Comparison of ENCODE assay signal across 23 cellular contexts in genomic region chr10:30792025-30792424, GRCh38.
A peak's percentile ranks its signal among the peaks of the same experiment; 100 is the strongest.
DNase-seq lines count a peak whose midpoint lies in the region; ATAC-seq and TF ChIP-seq lines count a peak whose summit lies in the region.
"Had no signal": no experiment of that assay in that cellular context is flagged by ENCODE, and none has a peak within 500 bp of the region (broad histone marks: within the 10 kb centered on the region; RNA-seq: fewer than 3 reads in every experiment).

No MANE protein-coding gene starts in this region.

- no peaks in the 10 kb centered on the region for H3K9me3 ChIP-seq in CD4-positive, alpha-beta memory T cell (ENCODE audit: control insufficient read depth in 1 of 2, low read length in 2 of 2)
- H3K9me3 ChIP-seq: neutrophil, psoas muscle had no signal

- H3K27me3 Mint-ChIP-seq in activated CD4-positive, alpha-beta T cell treated with anti-CD3 and anti-CD28 coated beads, Interleukin-2, amount 10 ng/mL, durations not matched to agents 24 days and 14 days, result no peaks in the 10 kb centered on the region
- H3K27me3 Mint-ChIP-seq in CD4-positive, alpha-beta memory T cell, result no peaks in the 10 kb centered on the region
- no peaks in the 10 kb centered on the region for H3K27me3 Mint-ChIP-seq in activated CD4-positive, alpha-beta memory T cell treated with anti-CD3 and anti-CD28 coated beads, Interleukin-2, amount 10 ng/mL, durations not matched to agents 7 days and 5 days
- no peaks in the 10 kb centered on the region for H3K27me3 Mint-ChIP-seq in effector memory CD8-positive, alpha-beta T cell
- H3K27me3 Mint-ChIP-seq in mesothelial cell of epicardium (ENCODE audit: low read depth), result no peaks in the 10 kb centered on the region

- DNase-seq in activated CD4-positive, alpha-beta T cell treated with anti-CD3 and anti-CD28 coated beads, Interleukin-2, amount 10 ng/mL, durations not matched to agents 24 days and 14 days, result peak; percentile 65
- no peak for DNase-seq in activated CD4-positive, alpha-beta T cell treated with anti-CD3 and anti-CD28 coated beads, Interleukin-2, amount 50 U/mL, for 1 hour
- peak in 3 of 5 donors; percentile 7 to 17 (median 11) for DNase-seq in CD4-positive, alpha-beta memory T cell
- no peak for DNase-seq in activated CD4-positive, alpha-beta memory T cell treated with anti-CD3 and anti-CD28 coated beads, Interleukin-2, amount 10 ng/mL, durations not matched to agents 7 days and 5 days
- no peak for DNase-seq in effector memory CD8-positive, alpha-beta T cell
- DNase-seq in GDM1 (lab: John Stamatoyannopoulos, UW), result no peak
- no peak for DNase-seq in mesothelial cell of epicardium (ENCODE audit: low spot score in 2 of 2, unreplicated experiment in 2 of 2)
- DNase-seq: 8988T; activated CD4-positive, CD25-positive, alpha-beta regulatory T cell; activated gamma-delta T cell treated with Interleukin-2 at 50 U/mL for 16 hours; DMS53; dorsolateral prefrontal cortex; GF-D8; MV-4-11; NCI-H146; NCI-H510A treated with DMSO at 0.1 percent for 48 hours; PC-9; psoas muscle; SHP77; substantia nigra had no signal

- H3K4me3 Mint-ChIP-seq in activated CD4-positive, alpha-beta T cell treated with anti-CD3 and anti-CD28 coated beads, Interleukin-2, amount 10 ng/mL, durations not matched to agents 24 days and 14 days, result peak overlapping the region; percentile 64
- peak overlapping the region; percentile 65 to 88 (median 78) for H3K4me3 Mint-ChIP-seq in CD4-positive, alpha-beta memory T cell
- H3K4me3 Mint-ChIP-seq in activated CD4-positive, alpha-beta memory T cell treated with anti-CD3 and anti-CD28 coated beads, Interleukin-2, amount 10 ng/mL, durations not matched to agents 7 days and 5 days, result peak overlapping the region; percentile 51
- peak overlapping the region; percentile 39 to 60 for H3K4me3 Mint-ChIP-seq in effector memory CD8-positive, alpha-beta T cell
- H3K4me3 Mint-ChIP-seq in mesothelial cell of epicardium, result no peak overlapping the region

- peak overlapping the region; percentile 81 for H3K27ac Mint-ChIP-seq in activated CD4-positive, alpha-beta T cell treated with anti-CD3 and anti-CD28 coated beads, Interleukin-2, amount 10 ng/mL, durations not matched to agents 24 days and 14 days
- peak overlapping the region; percentile 67 to 95 (median 83) for H3K27ac Mint-ChIP-seq in CD4-positive, alpha-beta memory T cell
- peak overlapping the region; percentile 81 for H3K27ac Mint-ChIP-seq in activated CD4-positive, alpha-beta memory T cell treated with anti-CD3 and anti-CD28 coated beads, Interleukin-2, amount 10 ng/mL, durations not matched to agents 7 days and 5 days
- H3K27ac Mint-ChIP-seq in effector memory CD8-positive, alpha-beta T cell, result peak overlapping the region; percentile 81 to 86
- H3K27ac Mint-ChIP-seq in mesothelial cell of epicardium, result no peak overlapping the region

- peak; percentile 56 for ATAC-seq in effector memory CD8-positive, alpha-beta T cell (replicated peaks)
- ATAC-seq in HG03378 (IDR thresholded peaks at IDR 0.05; ENCODE audit: unreplicated experiment), result no peak
- ATAC-seq: psoas muscle had no signal

- peaks cover 38% of the 10 kb centered on the region for H3K4me1 Mint-ChIP-seq in activated CD4-positive, alpha-beta T cell treated with anti-CD3 and anti-CD28 coated beads, Interleukin-2, amount 10 ng/mL, durations not matched to agents 24 days and 14 days
- H3K4me1 Mint-ChIP-seq in CD4-positive, alpha-beta memory T cell, result peaks cover 18 to 46% (median 30%) of the 10 kb centered on the region in 4 donors
- H3K4me1 Mint-ChIP-seq in activated CD4-positive, alpha-beta memory T cell treated with anti-CD3 and anti-CD28 coated beads, Interleukin-2, amount 10 ng/mL, durations not matched to agents 7 days and 5 days, result peaks cover 37% of the 10 kb centered on the region
- peaks cover 22 to 28% of the 10 kb centered on the region in 2 donors for H3K4me1 Mint-ChIP-seq in effector memory CD8-positive, alpha-beta T cell (ENCODE audit: low read depth in 2 of 2)
- H3K4me1 Mint-ChIP-seq in mesothelial cell of epicardium, result no peaks in the 10 kb centered on the region

- peaks cover 3% of the 10 kb centered on the region for H3K36me3 Mint-ChIP-seq in activated CD4-positive, alpha-beta T cell treated with anti-CD3 and anti-CD28 coated beads, Interleukin-2, amount 10 ng/mL, durations not matched to agents 24 days and 14 days (ENCODE audit: low read depth)
- peaks cover 0 to 4% of the 10 kb centered on the region in 2 donors for H3K36me3 Mint-ChIP-seq in CD4-positive, alpha-beta memory T cell
- peaks cover 8% of the 10 kb centered on the region for H3K36me3 Mint-ChIP-seq in activated CD4-positive, alpha-beta memory T cell treated with anti-CD3 and anti-CD28 coated beads, Interleukin-2, amount 10 ng/mL, durations not matched to agents 7 days and 5 days (ENCODE audit: low read depth)
- no peaks in the 10 kb centered on the region for H3K36me3 Mint-ChIP-seq in effector memory CD8-positive, alpha-beta T cell (ENCODE audit: insufficient read depth)
- H3K36me3 Mint-ChIP-seq in mesothelial cell of epicardium, result no peaks in the 10 kb centered on the region

- POLR2A ChIA-PET in CD4-positive, alpha-beta memory T cell (lab: Charles Lee; ENCODE audit: partially characterized antibody), result interaction anchor here (0.8 to 1.5 kb wide), 3 partner anchors 20 to 240 kb away, joined by 3 to 8 read pairs (median 5); partner anchors contain the start of gene ZNF438
- POLR2A ChIA-PET in activated CD4-positive, alpha-beta memory T cell treated with anti-CD3 and anti-CD28 coated beads, Interleukin-2, amount 10 ng/mL, durations not matched to agents 7 days and 5 days (lab: Charles Lee), result interaction anchor here (0.9 kb wide), 1 partner anchor 240 kb away, joined by 4 read pairs; the partner anchor contains the start of gene ZNF438

- intact Hi-C loops in activated CD4-positive, alpha-beta T cell treated with anti-CD3 and anti-CD28 coated beads, Interleukin-2, amount 10 ng/mL, durations not matched to agents 24 days and 14 days (cut with micrococcal nuclease), result no loop called here
- intact Hi-C loops in CD4-positive, alpha-beta memory T cell (cut with micrococcal nuclease), result no loop called here

- H3K9me3 Mint-ChIP-seq in activated CD4-positive, alpha-beta T cell treated with anti-CD3 and anti-CD28 coated beads, Interleukin-2, amount 10 ng/mL, durations not matched to agents 24 days and 14 days, result peaks cover 4% of the 10 kb centered on the region
- H3K9me3 Mint-ChIP-seq in CD4-positive, alpha-beta memory T cell, result peaks cover 0 to 2% (median 0%) of the 10 kb centered on the region in 8 donors
- H3K9me3 Mint-ChIP-seq in activated CD4-positive, alpha-beta memory T cell treated with anti-CD3 and anti-CD28 coated beads, Interleukin-2, amount 10 ng/mL, durations not matched to agents 7 days and 5 days, result peaks cover 14% of the 10 kb centered on the region
- no peaks in the 10 kb centered on the region for H3K9me3 Mint-ChIP-seq in effector memory CD8-positive, alpha-beta T cell
- peaks cover 15% of the 10 kb centered on the region for H3K9me3 Mint-ChIP-seq in mesothelial cell of epicardium

- H3K4me3 ChIP-seq in CD4-positive, alpha-beta memory T cell (ENCODE audit: low read length in 2 of 2), result no peak overlapping the region
- H3K4me3 ChIP-seq: dorsolateral prefrontal cortex, lung, PC-9, psoas muscle had no signal

- TF ChIP-seq CTCF in mesothelial cell of epicardium (IDR thresholded peaks at IDR 0.05; ENCODE audit: unreplicated experiment), result no peak

- peaks cover 22% of the 10 kb centered on the region for H3K4me1 ChIP-seq in CD4-positive, alpha-beta memory T cell (ENCODE audit: insufficient read depth, low read length)
- H3K4me1 ChIP-seq: psoas muscle had no signal

- H3K36me3 ChIP-seq in CD4-positive, alpha-beta memory T cell (ENCODE audit: insufficient read depth, low read length), result no peaks in the 10 kb centered on the region
- H3K36me3 ChIP-seq: neutrophil had no signal

- H3K27ac ChIP-seq in CD4-positive, alpha-beta memory T cell (ENCODE audit: low read depth, low read length), result peak overlapping the region; percentile 21
- H3K27ac ChIP-seq: dorsolateral prefrontal cortex, neutrophil, PC-9, psoas muscle had no signal

- CTCF ChIA-PET in CD4-positive, alpha-beta memory T cell (lab: Charles Lee; ENCODE audit: partially characterized antibody), result interaction anchor here (1.0 to 1.4 kb wide), 2 partner anchors 9 to 239 kb away, joined by 3 read pairs; partner anchors contain the start of gene ZNF438
- CTCF ChIA-PET in activated CD4-positive, alpha-beta memory T cell treated with anti-CD3 and anti-CD28 coated beads, Interleukin-2, amount 10 ng/mL, durations not matched to agents 7 days and 5 days (lab: Charles Lee), result interaction anchor here (2.6 kb wide), 1 partner anchor 9 kb away, joined by 6 read pairs; no protein-coding TSS in a partner anchor

- no peaks in the 10 kb centered on the region for H3K27me3 ChIP-seq in CD4-positive, alpha-beta memory T cell (ENCODE audit: insufficient read depth, low read length)
- H3K27me3 ChIP-seq: dorsolateral prefrontal cortex, neutrophil had no signal

Comparison
In these comparisons a context has a peak if more than half of its experiments do, and no peak if none do; other contexts are left out.
1. DNase-seq: peak in activated CD4-positive, alpha-beta T cell treated with anti-CD3 and anti-CD28 coated beads, Interleukin-2, amount 10 ng/mL, durations not matched to agents 24 days and 14 days (single experiment) and CD4-positive, alpha-beta memory T cell (3 of 5); none in activated CD4-positive, alpha-beta T cell treated with anti-CD3 and anti-CD28 coated beads, Interleukin-2, amount 50 U/mL, for 1 hour (single experiment), activated CD4-positive, alpha-beta memory T cell treated with anti-CD3 and anti-CD28 coated beads, Interleukin-2, amount 10 ng/mL, durations not matched to agents 7 days and 5 days (single experiment), effector memory CD8-positive, alpha-beta T cell (0 of 3), GDM1 (single experiment) and mesothelial cell of epicardium (0 of 2).